Comparison of ENCODE assay signal across 8 cellular contexts in the genomic region with DNA sequence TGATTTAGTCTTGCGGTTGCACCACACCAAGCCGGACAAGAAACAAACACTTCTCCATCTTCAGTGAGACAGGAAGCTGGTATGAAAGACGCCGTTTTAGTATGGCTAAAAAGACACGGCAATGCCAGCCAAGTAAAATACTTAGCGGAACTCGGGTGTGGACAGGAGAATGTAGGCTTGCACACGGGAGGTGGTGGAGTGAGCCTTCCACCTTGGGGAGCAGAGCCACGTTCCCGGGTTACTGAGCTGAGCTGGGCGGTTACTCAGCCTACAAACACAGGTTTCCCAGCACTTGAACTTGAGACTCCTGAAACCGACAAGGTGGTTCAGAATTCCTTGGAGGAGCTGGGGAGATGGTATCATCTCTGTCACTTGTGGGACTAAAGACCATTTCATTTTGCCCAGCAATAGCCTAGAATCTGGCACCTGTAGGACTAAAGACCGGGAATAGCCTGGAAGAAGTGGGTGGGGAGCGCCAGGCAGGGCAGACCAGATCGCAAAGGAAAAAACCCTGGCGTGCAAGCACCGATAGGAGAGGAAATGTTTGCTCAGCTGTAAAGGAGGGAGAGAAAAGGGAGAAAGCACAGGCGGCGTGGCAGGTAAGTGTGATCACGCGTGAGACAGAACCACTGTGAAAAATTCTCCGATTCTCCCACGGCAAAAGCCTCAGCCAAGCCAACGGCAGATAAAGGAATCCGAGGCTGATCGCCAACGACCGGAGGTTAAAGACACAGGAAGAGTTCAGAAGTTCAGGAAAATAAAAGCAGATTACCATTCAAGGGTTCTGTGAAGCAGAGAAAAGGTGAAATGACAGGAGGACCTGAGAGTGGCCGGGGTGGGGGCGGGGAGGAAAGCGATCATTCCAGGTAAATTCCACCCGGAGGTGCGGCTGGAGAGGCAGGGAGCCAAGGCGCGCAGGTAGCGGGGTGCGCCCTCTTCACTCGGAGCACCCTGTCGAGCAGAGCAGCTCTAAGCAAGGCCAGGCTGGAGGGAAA. TPM values are rescaled to one million over a fixed set of nuclear protein-coding genes. Genes with fewer than 3 reads are reported as not detected.
DNase-seq lines count a peak whose midpoint lies in the region; ATAC-seq and TF ChIP-seq lines count a peak whose summit lies in the region.

No MANE protein-coding gene starts in this region.

- H3K27me3 ChIP-seq in right lobe of liver = no peaks in the 10 kb centered on the region
- H3K27me3 ChIP-seq in transverse colon = peaks cover 28% of the 10 kb centered on the region

- no peak overlapping the region for H3K27ac Mint-ChIP-seq in activated naive CD4-positive, alpha-beta T cell treated with anti-CD3 and anti-CD28 coated beads, Interleukin-2, amount 50 U/mL, for 24 hours
- H3K27ac Mint-ChIP-seq in activated naive CD8-positive, alpha-beta T cell treated with anti-CD3 and anti-CD28 coated beads, Interleukin-2, amount 50 U/mL, for 24 hours = no peak overlapping the region

- H3K9me3 ChIP-seq in right lobe of liver = no peaks in the 10 kb centered on the region
- no peaks in the 10 kb centered on the region for H3K9me3 ChIP-seq in transverse colon

- 4% methylated on average over 31 of the region's 39 CpGs for WGBS in right lobe of liver (ENCODE audit: insufficient coverage, low coverage, low lambda C conversion rate, missing lambda C conversion rate)
- 7 to 14% methylated on average over 25 to 39 of the region's 39 CpGs for WGBS in transverse colon (ENCODE audit: low coverage in 1 of 2), 2 donors

- TF ChIP-seq CTCF in right lobe of liver (IDR thresholded peaks at IDR 0.05) (no peak), transverse colon (IDR thresholded peaks at IDR 0.05) (peak in 1 of 5 experiments; percentile 40)

- no peak for ATAC-seq in activated naive CD8-positive, alpha-beta T cell treated with anti-CD3 and anti-CD28 coated beads, Interleukin-2, amount 50 U/mL, for 24 hours
- ATAC-seq in right lobe of liver = peak; percentile 72 to 87 (median 75)
- no peak for ATAC-seq in HG03354 (IDR thresholded peaks at IDR 0.05; ENCODE audit: poor library complexity, severe bottlenecking, unreplicated experiment)

- H3K4me1 ChIP-seq in right lobe of liver (peaks cover 0 to 5% (median 0%) of the 10 kb centered on the region in 4 donors), transverse colon (peaks cover 0 to 35% (median 12%) of the 10 kb centered on the region in 4 donors)

- in situ Hi-C loops in transverse colon (cut with MboI; ENCODE audit: low pct_ligation_motif_present in 1 of 4, low pct_unique_long_range_greater_than_20kb in 1 of 4, low sequenced_read_pairs in 3 of 4) = no loop called here

- H3K36me3 ChIP-seq in right lobe of liver (no peaks in the 10 kb centered on the region), transverse colon (no peaks in the 10 kb centered on the region)

- H3K27me3 Mint-ChIP-seq in activated naive CD4-positive, alpha-beta T cell treated with anti-CD3 and anti-CD28 coated beads, Interleukin-2, amount 50 U/mL, for 24 hours = peaks cover 29% of the 10 kb centered on the region
- H3K27me3 Mint-ChIP-seq in activated naive CD8-positive, alpha-beta T cell treated with anti-CD3 and anti-CD28 coated beads, Interleukin-2, amount 50 U/mL, for 24 hours = peaks cover 48% of the 10 kb centered on the region

- no peaks in the 10 kb centered on the region for H3K9me3 Mint-ChIP-seq in activated naive CD4-positive, alpha-beta T cell treated with anti-CD3 and anti-CD28 coated beads, Interleukin-2, amount 50 U/mL, for 24 hours
- H3K9me3 Mint-ChIP-seq in activated naive CD8-positive, alpha-beta T cell treated with anti-CD3 and anti-CD28 coated beads, Interleukin-2, amount 50 U/mL, for 24 hours = no peaks in the 10 kb centered on the region

- TF ChIP-seq POLR2A in right lobe of liver (IDR thresholded peaks at IDR 0.05) = no peak
- TF ChIP-seq POLR2A in transverse colon (IDR thresholded peaks at IDR 0.05) = peak; percentile 38

- H3K4me3 ChIP-seq in right lobe of liver (peak overlapping the region; percentile 10 to 30 (median 23)), transverse colon (peak overlapping the region in 3 of 4 donors; percentile 11 to 41 (median 14))

- H3K4me3 Mint-ChIP-seq in activated naive CD4-positive, alpha-beta T cell treated with anti-CD3 and anti-CD28 coated beads, Interleukin-2, amount 50 U/mL, for 24 hours = peak overlapping the region; percentile 61
- H3K4me3 Mint-ChIP-seq in activated naive CD8-positive, alpha-beta T cell treated with anti-CD3 and anti-CD28 coated beads, Interleukin-2, amount 50 U/mL, for 24 hours = peak overlapping the region; percentile 42

- no peaks in the 10 kb centered on the region for H3K36me3 Mint-ChIP-seq in activated naive CD4-positive, alpha-beta T cell treated with anti-CD3 and anti-CD28 coated beads, Interleukin-2, amount 50 U/mL, for 24 hours
- H3K36me3 Mint-ChIP-seq in activated naive CD8-positive, alpha-beta T cell treated with anti-CD3 and anti-CD28 coated beads, Interleukin-2, amount 50 U/mL, for 24 hours (ENCODE audit: low read depth) = no peaks in the 10 kb centered on the region

- DNase-seq in activated naive CD4-positive, alpha-beta T cell (lab: John Stamatoyannopoulos, UW) = no peak
- DNase-seq in activated naive CD8-positive, alpha-beta T cell treated with anti-CD3 and anti-CD28 coated beads, Interleukin-2, amount 50 U/mL, for 24 hours = no peak
- DNase-seq in right lobe of liver = peak in 2 of 3 donors; percentile 57 to 58
- peak; percentile 89 for DNase-seq in transverse colon
- no peak for DNase-seq in amniotic stem cell (lab: John Stamatoyannopoulos, UW)
- no peak for DNase-seq in superior temporal gyrus (ENCODE audit: extremely low spot score)

- intact Hi-C loops in right lobe of liver (cut with DNase I) = no loop called here
- intact Hi-C loops in transverse colon (cut with DNase I; ENCODE audit: low total_unique reads) = no loop called here

- no peak overlapping the region for H3K27ac ChIP-seq in right lobe of liver
- H3K27ac ChIP-seq in transverse colon = peak overlapping the region; percentile 79 to 88 (median 82)

- TF ChIP-seq EP300 in transverse colon (IDR thresholded peaks at IDR 0.05; ENCODE audit: low read depth) = no peak

- H3K4me1 Mint-ChIP-seq in activated naive CD4-positive, alpha-beta T cell treated with anti-CD3 and anti-CD28 coated beads, Interleukin-2, amount 50 U/mL, for 24 hours = peaks cover 11% of the 10 kb centered on the region
- H3K4me1 Mint-ChIP-seq in activated naive CD8-positive, alpha-beta T cell treated with anti-CD3 and anti-CD28 coated beads, Interleukin-2, amount 50 U/mL, for 24 hours = peaks cover 10% of the 10 kb centered on the region

RNA-seq across cellular contexts. Expression of a gene that starts 35.0 kb away (rescaled TPM):
- total RNA-seq in right lobe of liver (10 to 100 TPM; 25.4 to 32.1 (median 29.3) TPM), transverse colon (10 to 100 TPM; 14.6 to 44.6 (median 28.5) TPM)

Comparison
In these comparisons a context has a peak if more than half of its experiments do, and no peak if none do; other contexts are left out.
1. DNase-seq: peak in right lobe of liver (2 of 3) and transverse colon (single experiment); none in activated naive CD4-positive, alpha-beta T cell (0 of 4), activated naive CD8-positive, alpha-beta T cell treated with anti-CD3 and anti-CD28 coated beads, Interleukin-2, amount 50 U/mL, for 24 hours (single experiment), amniotic stem cell (single experiment) and superior temporal gyrus (single experiment).
2. ATAC-seq: peak in right lobe of liver (4 of 4); none in activated naive CD8-positive, alpha-beta T cell treated with anti-CD3 and anti-CD28 coated beads, Interleukin-2, amount 50 U/mL, for 24 hours (single experiment) and HG03354 (single experiment).
3. H3K27ac ChIP-seq: peak in transverse colon (4 of 4); none in right lobe of liver (0 of 3).